In the genomic region with DNA sequence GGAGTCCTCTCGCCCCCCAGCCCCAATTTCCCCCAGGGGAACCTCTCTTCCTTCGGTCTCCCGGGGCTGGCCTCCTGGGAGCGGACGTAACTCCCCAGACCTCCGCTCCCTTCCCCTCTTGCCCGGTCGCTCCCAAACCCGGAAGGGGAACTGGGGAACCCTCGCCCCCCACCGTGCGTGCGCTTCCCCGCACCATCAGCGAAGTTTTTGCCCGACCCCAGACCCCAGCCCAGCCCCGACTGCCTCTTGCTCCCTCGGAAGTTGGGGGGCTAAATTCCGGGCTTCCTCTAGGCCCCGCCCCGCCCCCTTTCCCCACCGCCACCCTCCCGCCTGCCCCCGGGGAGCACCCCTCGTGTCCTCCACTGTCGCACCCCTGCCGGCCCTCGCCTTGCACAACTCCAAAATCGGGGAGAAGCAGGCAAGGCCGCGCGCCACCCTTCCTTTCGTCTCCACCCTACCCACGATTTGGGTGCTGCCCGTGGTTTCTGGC, we compare ENCODE assay signal across 8 cellular contexts. TPM values are rescaled to one million over a fixed set of nuclear protein-coding genes. Genes with fewer than 3 reads are reported as not detected.
DNase-seq lines count a peak whose midpoint lies in the region; ATAC-seq and TF ChIP-seq lines count a peak whose summit lies in the region.

No MANE protein-coding gene starts in this region.

- intact Hi-C loops in lower leg skin (cut with DNase I; ENCODE audit: low total_unique reads) = loop anchor here (5.0 kb wide), 1 partner anchor 127 kb away; no protein-coding TSS in a partner anchor

- H3K27ac ChIP-seq in subcutaneous abdominal adipose tissue (ENCODE audit: low read depth, low read length) = peak overlapping the region; percentile 92

- H3K27me3 Mint-ChIP-seq in chondrocyte (ENCODE audit: low read depth) = peaks cover 3% of the 10 kb centered on the region

- DNase-seq in D341Med (ENCODE audit: low spot score) (peak; percentile 51), SW480 (ENCODE audit: low spot score) (peak; percentile 48), chondrocyte (ENCODE audit: low spot score) (no peak), lower leg skin (ENCODE audit: low spot score in 2 of 2) (peak in 1 of 2 donors; percentile 94), NCI-H187 treated with DMSO at 0.1 percent for 48 hours (lab: John Stamatoyannopoulos, UW) (no peak)

- H3K9ac ChIP-seq in subcutaneous abdominal adipose tissue (ENCODE audit: low read length in 5 of 5) = peak overlapping the region in 4 of 5 donors; percentile 92 to 97 (median 96)

- TF ChIP-seq POLR2A in lower leg skin (IDR thresholded peaks at IDR 0.05) = no peak

- peaks cover 6% of the 10 kb centered on the region for H3K4me1 Mint-ChIP-seq in chondrocyte (ENCODE audit: low read depth)

- H3K4me1 ChIP-seq in subcutaneous abdominal adipose tissue (ENCODE audit: control insufficient read depth in 5 of 5, insufficient read depth in 5 of 5, low read length in 5 of 5) = peaks cover 3 to 35% (median 9%) of the 10 kb centered on the region in 5 donors

- H3K9me3 ChIP-seq in subcutaneous abdominal adipose tissue (ENCODE audit: control insufficient read depth in 5 of 5, low read length in 5 of 5) = no peaks in the 10 kb centered on the region

- 0% methylated on average over 28 to 35 of the region's 35 CpGs for WGBS in lower leg skin, 2 donors

- H3K27me3 ChIP-seq in subcutaneous abdominal adipose tissue (ENCODE audit: control insufficient read depth in 5 of 5, insufficient read depth in 4 of 5, low read length in 5 of 5) = no peaks in the 10 kb centered on the region

- peak overlapping the region; percentile 86 for H3K4me3 ChIP-seq in lower leg skin (ENCODE audit: low read depth, poor library complexity, severe bottlenecking)
- H3K4me3 ChIP-seq in subcutaneous abdominal adipose tissue (ENCODE audit: low read depth in 1 of 5, low read length in 5 of 5) = peak overlapping the region; percentile 66 to 90 (median 89)

- peaks cover 4% of the 10 kb centered on the region for H3K36me3 Mint-ChIP-seq in chondrocyte (ENCODE audit: low read depth)

- peaks cover 0 to 27% (median 26%) of the 10 kb centered on the region in 5 donors for H3K36me3 ChIP-seq in subcutaneous abdominal adipose tissue (ENCODE audit: control insufficient read depth in 5 of 5, insufficient read depth in 5 of 5, low read length in 5 of 5)

- peak; percentile 8 for ATAC-seq in HG02852 (IDR thresholded peaks at IDR 0.05; ENCODE audit: unreplicated experiment)
- ATAC-seq in GM18498 (IDR thresholded peaks at IDR 0.05; ENCODE audit: unreplicated experiment) = no peak

- no peaks in the 10 kb centered on the region for H3K9me3 Mint-ChIP-seq in chondrocyte (ENCODE audit: low read depth)

- TF ChIP-seq CTCF in chondrocyte (IDR thresholded peaks at IDR 0.05) = no peak
- TF ChIP-seq CTCF in lower leg skin (IDR thresholded peaks at IDR 0.05) = no peak

- H3K4me3 Mint-ChIP-seq in chondrocyte (ENCODE audit: unreplicated experiment) = peak overlapping the region; percentile 93

- H3K27ac Mint-ChIP-seq in chondrocyte (ENCODE audit: unreplicated experiment) = peak overlapping the region; percentile 88

RNA-seq across cellular contexts. Expression of a gene that starts 0.4 kb away (rescaled TPM):
- total RNA-seq in chondrocyte (191 to 204 TPM (median 202 TPM) in 3 replicates), lower leg skin (100 to 1,000 TPM; 309 to 439 (median 353) TPM)

RNA-seq across cellular contexts. Expression of a gene that starts 17.7 kb away (rescaled TPM):
- total RNA-seq in chondrocyte (not detected in 3 replicates), lower leg skin (not detected)

RNA-seq across cellular contexts. Expression of a gene that starts 20.1 kb away (rescaled TPM):
- total RNA-seq in chondrocyte = 29.2 to 32.8 TPM (median 31.7 TPM) in 3 replicates
- 10 to 100 TPM; 34.9 to 56.6 (median 40.0) TPM for total RNA-seq in lower leg skin

RNA-seq across cellular contexts. Expression of a gene that starts 31.9 kb away (rescaled TPM):
- 24.2 to 31.8 TPM (median 25.5 TPM) in 3 replicates for total RNA-seq in chondrocyte
- total RNA-seq in lower leg skin = 10 to 100 TPM; 51.3 to 72.7 (median 70.3) TPM

RNA-seq across cellular contexts. Expression of a gene that starts 32.6 kb away (rescaled TPM):
- total RNA-seq in chondrocyte (0.87 to 2.1 TPM (median 1.8 TPM) in 3 replicates), lower leg skin (1 to 10 TPM; 1.3 to 3.4 (median 1.6) TPM)

Comparison
In these comparisons a context has a peak if more than half of its experiments do, and no peak if none do; other contexts are left out.
1. DNase-seq: peak in D341Med (single experiment) and SW480 (single experiment); none in chondrocyte (single experiment) and NCI-H187 treated with DMSO at 0.1 percent for 48 hours (single experiment).